Comparison of ENCODE assay signal across 15 cellular contexts in genomic region chr13:33758113-33758512, GRCh38. TPM values are rescaled to one million over a fixed set of nuclear protein-coding genes. Genes with fewer than 3 reads are reported as not detected.
DNase-seq lines count a peak whose midpoint lies in the region; ATAC-seq lines count a peak whose summit lies in the region.
"Had no signal": no experiment of that assay in that cellular context is flagged by ENCODE, and none has a peak within 500 bp of the region (broad histone marks: within the 10 kb centered on the region; RNA-seq: fewer than 3 reads in every experiment).

No MANE protein-coding gene starts in this region.

- DNase-seq in NCI-H1105 treated with DMSO at 0.1 percent for 48 hours (lab: John Stamatoyannopoulos, UW), result no peak
- DNase-seq in NCI-H187 (lab: John Stamatoyannopoulos, UW), result no peak
- DNase-seq in cerebellar cortex (ENCODE audit: low spot score), result no peak
- no peak for DNase-seq in sciatic nerve (ENCODE audit: low spot score)
- DNase-seq: 8988T; activated naive CD8-positive, alpha-beta T cell treated with anti-CD3 and anti-CD28 coated beads, Interleukin-2, amount 50 U/mL, for 24 hours; GF-D8; IMR-90; NCI-H1092 treated with DMSO at 0.1 percent for 48 hours; NCI-H226 had no signal

- no peaks in the 10 kb centered on the region for H3K36me3 ChIP-seq in BLaER1 treated with 17β-estradiol and CSF1 and Interleukin-3, amounts not matched to agents 10 nM and 100 nM
- H3K36me3 ChIP-seq: suprapubic skin had no signal

- intact Hi-C loops in sciatic nerve (cut with DNase I), result no loop called here

- peak overlapping the region in 7 of 11 experiments; percentile 49 to 89 (median 74); a peak in 13 of 22 replicates for H3K4me2 ChIP-seq in BLaER1 treated with 17β-estradiol and CSF1 and Interleukin-3, amounts not matched to agents 10 nM and 100 nM

- H3K9me3 ChIP-seq in BLaER1 treated with 17β-estradiol and CSF1 and Interleukin-3, amounts not matched to agents 10 nM and 100 nM (replicated peaks in 1 of 11), result no peaks in the 10 kb centered on the region
- H3K9me3 ChIP-seq: suprapubic skin had no signal

- H3K4me1 ChIP-seq in BLaER1 treated with 17β-estradiol and CSF1 and Interleukin-3, amounts not matched to agents 10 nM and 100 nM, result peaks cover 9 to 22% (median 17%) of the 10 kb centered on the region in 10 experiments; a peak in 18 of 20 replicates
- H3K4me1 ChIP-seq: suprapubic skin had no signal

- H4K20me1 ChIP-seq in BLaER1 treated with 17β-estradiol and CSF1 and Interleukin-3, amounts not matched to agents 10 nM and 100 nM, result no peaks in the 10 kb centered on the region

- no peak overlapping the region for H3K4me3 ChIP-seq in BLaER1 treated with 17β-estradiol and CSF1 and Interleukin-3, amounts not matched to agents 10 nM and 100 nM
- H3K4me3 ChIP-seq: suprapubic skin had no signal

- H3K27ac ChIP-seq in BLaER1 treated with 17β-estradiol and CSF1 and Interleukin-3, amounts not matched to agents 10 nM and 100 nM, result peak overlapping the region in 4 of 11 experiments; percentile 22 to 39 (median 34); a peak in 5 of 22 replicates
- H3K27ac ChIP-seq: suprapubic skin had no signal

- no peaks in the 10 kb centered on the region for H3K27me3 ChIP-seq in BLaER1 treated with 17β-estradiol and CSF1 and Interleukin-3, amounts not matched to agents 10 nM and 100 nM
- H3K27me3 ChIP-seq: suprapubic skin had no signal

- H3K9ac ChIP-seq in BLaER1 treated with 17β-estradiol and CSF1 and Interleukin-3, amounts not matched to agents 10 nM and 100 nM, result no peak overlapping the region

- ATAC-seq in GM19455 (IDR thresholded peaks at IDR 0.05; ENCODE audit: unreplicated experiment) (peak; percentile 52), HG02759 (IDR thresholded peaks at IDR 0.05; ENCODE audit: unreplicated experiment) (peak; percentile 59), HG03342 (IDR thresholded peaks at IDR 0.05; ENCODE audit: unreplicated experiment) (peak; percentile 72), sciatic nerve (no peak)
- ATAC-seq: activated naive CD8-positive, alpha-beta T cell treated with anti-CD3 and anti-CD28 coated beads, Interleukin-2, amount 50 U/mL, for 24 hours had no signal

RNA-seq across cellular contexts. Expression of gene RFC3, which starts 59.8 kb away (rescaled TPM):
- 9.6 TPM for total RNA-seq in sciatic nerve
